ENCODE assay signal across 22 cellular contexts in the genomic region with DNA sequence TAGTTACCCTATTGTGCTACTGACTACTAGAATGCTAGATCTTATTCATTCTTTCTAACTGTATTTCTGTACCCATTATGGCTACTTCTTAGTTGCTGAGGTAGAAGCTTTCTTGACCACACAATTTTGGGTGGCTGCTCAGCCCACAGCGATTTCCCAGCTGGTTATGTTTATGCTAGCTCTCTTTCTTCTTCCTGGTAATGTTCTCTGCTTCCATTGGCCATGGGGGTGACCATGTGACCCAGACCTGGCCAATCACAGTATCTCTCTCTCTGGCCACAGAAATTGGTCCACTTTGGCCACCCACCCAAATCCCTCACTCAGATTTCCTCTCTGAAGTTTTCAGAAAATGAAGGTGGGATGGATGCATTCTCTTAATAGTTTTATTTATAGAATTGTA.
"Had no signal": no experiment of that assay in that cellular context is flagged by ENCODE, and none has a peak within 500 bp of the region (broad histone marks: within the 10 kb centered on the region; RNA-seq: fewer than 3 reads in every experiment).

No MANE protein-coding gene starts in this region.

- ATAC-seq: stimulated activated effector memory CD8-positive, alpha-beta T cell treated with anti-CD3 and anti-CD28 coated beads, Interleukin-12 subunit alpha, Interleukin-12 subunit beta, amount 100 ng/mL, for 72 hours had no signal

- H3K36me3 ChIP-seq: ascending aorta, brain microvascular endothelial cell, neutrophil, right lobe of liver, thyroid gland, upper lobe of right lung had no signal

- DNase-seq: activated CD4-positive, alpha-beta T cell treated with anti-CD3 and anti-CD28 coated beads for 4 hours; activated CD4-positive, alpha-beta T cell treated with anti-CD3 and anti-CD28 coated beads, Interleukin-2, amount 50 U/mL, for 48 hours; activated CD8-positive, alpha-beta memory T cell treated with anti-CD3 and anti-CD28 coated beads for 24 hours; activated gamma-delta T cell; activated naive CD4-positive, alpha-beta T cell treated with anti-CD3 and anti-CD28 coated beads, Interleukin-2, amount 10 ng/mL, durations not matched to agents 7 days and 5 days; activated naive CD8-positive, alpha-beta T cell treated with anti-CD3 and anti-CD28 coated beads, Interleukin-2, amount 10 ng/mL, durations not matched to agents 7 days and 5 days; brain microvascular endothelial cell; foreskin fibroblast; head of caudate nucleus; hippocampal formation; immature natural killer cell; kidney; left colon; mammary epithelial cell; nephron progenitor cell; right lobe of liver; stimulated activated CD4-positive, alpha-beta T cell treated with anti-CD3 and anti-CD28 coated beads, Interleukin-4, amount 100 ng/mL, for 24 hours; upper lobe of right lung had no signal

- H3K4me1 ChIP-seq: thyroid gland, upper lobe of right lung had no signal

- H3K27ac ChIP-seq: neutrophil, right lobe of liver, thyroid gland, upper lobe of right lung had no signal

- H3K9me3 ChIP-seq: ascending aorta, neutrophil, right lobe of liver, thyroid gland, upper lobe of right lung had no signal

- H3K27me3 ChIP-seq: ascending aorta, brain microvascular endothelial cell, neutrophil, right lobe of liver, thyroid gland, upper lobe of right lung had no signal

- H3K4me3 ChIP-seq: right lobe of liver, thyroid gland, upper lobe of right lung had no signal
